13 cellular contexts compared by ENCODE assay signal in genomic region chr4:55125763-55126541, GRCh38. TPM values are rescaled to one million over a fixed set of nuclear protein-coding genes. Genes with fewer than 3 reads are reported as not detected.
A peak's percentile ranks its signal among the peaks of the same experiment; 100 is the strongest.
DNase-seq lines count a peak whose midpoint lies in the region; ATAC-seq, FAIRE-seq and TF ChIP-seq lines count a peak whose summit lies in the region.
"Had no signal": no experiment of that assay in that cellular context is flagged by ENCODE, and none has a peak within 500 bp of the region (broad histone marks: within the 10 kb centered on the region; RNA-seq: fewer than 3 reads in every experiment).

No MANE protein-coding gene starts in this region.

- no peak overlapping the region for H2BK12ac ChIP-seq in mesenchymal stem cell (ENCODE audit: low read length in 2 of 2)

- H2BK120ac ChIP-seq in mesenchymal stem cell (ENCODE audit: low read depth, low read length): no peak overlapping the region

- TF ChIP-seq CTCF in right lobe of liver (IDR thresholded peaks at IDR 0.05): no peak
- no peak for TF ChIP-seq CTCF in HepG2 (CRISPR knock-in tag; IDR thresholded peaks at IDR 0.05)
- TF ChIP-seq CTCF in dorsolateral prefrontal cortex (IDR thresholded peaks at IDR 0.05 in 54 of 56, conservative IDR thresholded peaks at IDR 0.05 in 2 of 56; ENCODE audit: low read depth in 1 of 56, partially characterized antibody in 56 of 56): no peak

- no peak overlapping the region for H2BK5ac ChIP-seq in mesenchymal stem cell (ENCODE audit: low read depth, low read length, poor library complexity, severe bottlenecking)

- H3K27ac ChIP-seq in right lobe of liver: no peak overlapping the region
- H3K27ac ChIP-seq in HepG2 (ENCODE audit: extremely low read length, insufficient read depth, low read length): no peak overlapping the region
- H3K27ac ChIP-seq in dorsolateral prefrontal cortex: peak overlapping the region in 3 of 59 donors; percentile 19 to 49 (median 20)
- H3K27ac ChIP-seq in mesenchymal stem cell (ENCODE audit: low read length, poor library complexity, severe bottlenecking): no peak overlapping the region
- H3K27ac ChIP-seq in aorta (ENCODE audit: low read depth in 1 of 2, low read length in 2 of 2): no peak overlapping the region

- intact Hi-C loops in right lobe of liver (cut with DNase I) (no loop called here), HepG2 (cut with micrococcal nuclease; ENCODE audit: unreplicated experiment) (no loop called here), dorsolateral prefrontal cortex (cut with DNase I) (no loop called here), aorta (cut with DNase I) (loop anchor here in 1 of 2 donors (10.0 kb wide), 1 partner anchor 111 kb away; no protein-coding TSS in a partner anchor)

- WGBS in right lobe of liver (ENCODE audit: insufficient coverage, low coverage, low lambda C conversion rate, missing lambda C conversion rate): under 1% methylated on average over 11 of the region's 32 CpGs
- 15% methylated on average over 32 of the region's 32 CpGs for WGBS in HepG2 (ENCODE audit: low lambda C conversion rate)
- 5% methylated on average over 32 of the region's 32 CpGs for WGBS in mesenchymal stem cell
- 0 to 1% methylated on average over 32 of the region's 32 CpGs for WGBS in aorta, 2 donors

- no peak overlapping the region for H4K91ac ChIP-seq in mesenchymal stem cell (ENCODE audit: low read length)

- FAIRE-seq in HepG2 (lab: Jason Lieb, UNC): no peak

- no peak overlapping the region for H3K23ac ChIP-seq in mesenchymal stem cell (ENCODE audit: low read length in 2 of 2)

- TF ChIP-seq EP300 in HepG2 (IDR thresholded peaks at IDR 0.05; ENCODE audit: low read depth in 2 of 2, low read length in 2 of 2): no peak
- TF ChIP-seq EP300 in HepG2 (CRISPR knock-in tag; IDR thresholded peaks at IDR 0.05; ENCODE audit: borderline replicate concordance): no peak

- BruUV-seq in HepG2 (replicated peaks; lab: Mats Ljungman, UMichigan): no TSS peak

- H3K18ac ChIP-seq in mesenchymal stem cell (ENCODE audit: low read depth in 1 of 2, low read length in 2 of 2): no peak overlapping the region

- H3K4ac ChIP-seq in mesenchymal stem cell (ENCODE audit: low read depth in 1 of 2, low read length in 2 of 2): no peak overlapping the region

- in situ Hi-C loops in HepG2 (cut with HindIII; ENCODE audit: extremely low pct_ligation_motif_present, low pct_unique_long_range_greater_than_20kb): no loop called here

- H3K4me3 ChIP-seq in right lobe of liver (peak overlapping the region; percentile 36 to 40 (median 37)), HepG2 (replicated peaks in 1 of 3; ENCODE audit: insufficient read depth in 1 of 3, low read depth in 2 of 3, low read length in 3 of 3) (no peak overlapping the region), dorsolateral prefrontal cortex (peak overlapping the region; percentile 39 to 77 (median 63)), mesenchymal stem cell (ENCODE audit: insufficient read depth in 1 of 2, low read depth in 1 of 2, low read length in 2 of 2) (peak overlapping the region; percentile 59 to 75), aorta (ENCODE audit: low read length in 2 of 2) (peak overlapping the region; percentile 35 to 37)

- no peaks in the 10 kb centered on the region for H3K36me3 ChIP-seq in right lobe of liver
- H3K36me3 ChIP-seq in HepG2 (replicated peaks in 1 of 2; ENCODE audit: control insufficient read depth in 1 of 2, insufficient read depth in 2 of 2, low read length in 2 of 2): no peaks in the 10 kb centered on the region
- H3K36me3 ChIP-seq in mesenchymal stem cell (ENCODE audit: control insufficient read depth in 1 of 2, insufficient read depth in 2 of 2, low read depth in 1 of 2, low read length in 2 of 2): no peaks in the 10 kb centered on the region
- H3K36me3 ChIP-seq in aorta (ENCODE audit: control insufficient read depth in 1 of 2, insufficient read depth in 2 of 2, low read length in 1 of 2): no peaks in the 10 kb centered on the region

- no peak overlapping the region for H2AK5ac ChIP-seq in mesenchymal stem cell (ENCODE audit: low read length, severe bottlenecking)

- no peaks in the 10 kb centered on the region for H4K20me1 ChIP-seq in HepG2 (ENCODE audit: insufficient read depth, low read length)

- POLR2A ChIA-PET in HepG2 (lab: Yijun Ruan, JAX): no interaction called here

- H3K14ac ChIP-seq in mesenchymal stem cell (ENCODE audit: low read length in 2 of 2): no peak overlapping the region

- ATAC-seq in right lobe of liver (peak in 2 of 4 donors; percentile 21), HepG2 (no peak), aorta (ENCODE audit: low FRiP score) (peak; percentile 47), GM19397 (IDR thresholded peaks at IDR 0.05; ENCODE audit: unreplicated experiment) (no peak)

- H3K4me2 ChIP-seq in HepG2 (ENCODE audit: low read depth, low read length): no peak overlapping the region
- H3K4me2 ChIP-seq in mesenchymal stem cell (ENCODE audit: low read length, poor library complexity, severe bottlenecking): peak overlapping the region; percentile 99

- H3K9me3 ChIP-seq in right lobe of liver: no peaks in the 10 kb centered on the region
- H3K9me3 ChIP-seq in HepG2 (ENCODE audit: low read length): no peaks in the 10 kb centered on the region
- H3K9me3 ChIP-seq in mesenchymal stem cell (ENCODE audit: control insufficient read depth, low read length): no peaks in the 10 kb centered on the region
- H3K9me3 ChIP-seq in aorta (ENCODE audit: control insufficient read depth, low read length): no peaks in the 10 kb centered on the region
- H3K9me3 ChIP-seq: Caco-2 had no signal

- H3K4me1 ChIP-seq in right lobe of liver (no peaks in the 10 kb centered on the region), HepG2 (ENCODE audit: insufficient read depth, low read length) (no peaks in the 10 kb centered on the region), mesenchymal stem cell (ENCODE audit: control insufficient read depth, insufficient read depth, low read depth, low read length) (peaks cover 12% of the 10 kb centered on the region), aorta (ENCODE audit: control insufficient read depth in 1 of 2, insufficient read depth in 2 of 2, low read length in 2 of 2) (peaks cover 0 to 3% of the 10 kb centered on the region in 2 donors)
- H3K4me1 ChIP-seq: Caco-2 had no signal

- no peak for TF ChIP-seq POLR2A in right lobe of liver (IDR thresholded peaks at IDR 0.05)
- TF ChIP-seq POLR2A in HepG2 (IDR thresholded peaks at IDR 0.05; ENCODE audit: insufficient read depth in 1 of 2, low read depth in 2 of 2, low read length in 2 of 2): no peak

- H4K8ac ChIP-seq in mesenchymal stem cell (ENCODE audit: low read length): no peak overlapping the region

- no peak for DNase-seq in right lobe of liver
- DNase-seq in HepG2 (ENCODE audit: low spot score): no peak
- DNase-seq in dorsolateral prefrontal cortex: no peak
- peak; percentile 26 for DNase-seq in mesenchymal stem cell
- peak in 1 of 2 donors; percentile 39 for DNase-seq in aorta
- DNase-seq in NCI-H1048 (lab: John Stamatoyannopoulos, UW): no peak
- no peak for DNase-seq in NCI-H526 (lab: John Stamatoyannopoulos, UW)
- DNase-seq: activated T-cell treated with anti-CD3 and anti-CD28 coated beads, Interleukin-2, amount 50 U/mL, for 1 hour; Caco-2; NCI-H2227 treated with DMSO at 0.1 percent for 48 hours; stimulated activated naive CD4-positive, alpha-beta T cell treated with Interleukin-2 at 50 U/mL for 16 hours had no signal

- no peaks in the 10 kb centered on the region for H3K79me2 ChIP-seq in HepG2 (ENCODE audit: insufficient read depth, low read length)

- H3K79me1 ChIP-seq in mesenchymal stem cell (replicated peaks; ENCODE audit: low read length, poor library complexity, severe bottlenecking): no peaks in the 10 kb centered on the region

- no peak overlapping the region for H2BK15ac ChIP-seq in mesenchymal stem cell (ENCODE audit: low read depth, poor library complexity, severe bottlenecking)

- H3K27me3 ChIP-seq in right lobe of liver (no peaks in the 10 kb centered on the region), HepG2 (ENCODE audit: control insufficient read depth in 1 of 2, insufficient read depth in 2 of 2, low read length in 2 of 2) (peaks cover 0 to 15% of the 10 kb centered on the region in 2 experiments; a peak in 3 of 5 replicates), dorsolateral prefrontal cortex (peaks cover 0 to 43% (median 19%) of the 10 kb centered on the region in 45 donors), mesenchymal stem cell (ENCODE audit: control insufficient read depth in 1 of 2, insufficient read depth in 1 of 2, low read length in 2 of 2) (peaks cover 25 to 42% of the 10 kb centered on the region in 2 experiments), aorta (ENCODE audit: control insufficient read depth in 1 of 2, insufficient read depth in 2 of 2, low read length in 1 of 2) (no peaks in the 10 kb centered on the region)

- no peak for TF ChIP-seq RAD21 in HepG2 (CRISPR knock-in tag; IDR thresholded peaks at IDR 0.05)

- H2AFZ ChIP-seq in HepG2 (ENCODE audit: low read length) (no peak overlapping the region), mesenchymal stem cell (ENCODE audit: low read depth, low read length) (peak overlapping the region; percentile 43)

- H3K9ac ChIP-seq in HepG2 (ENCODE audit: insufficient read depth, low read depth, low read length) (no peak overlapping the region), mesenchymal stem cell (ENCODE audit: low read length) (no peak overlapping the region)

- CTCF ChIA-PET in HepG2 (lab: Yijun Ruan, JAX; ENCODE audit: low intra/inter-chr PET ratio, low total read pairs): no interaction called here

RNA-seq across cellular contexts. Expression of gene KDR, which starts 0.6 kb away (rescaled TPM):
- total RNA-seq in right lobe of liver: 10 to 100 TPM in 4 of 6 experiments, 1 to 10 TPM in 2; 7.9 to 22.4 (median 11.7) TPM
- total RNA-seq in HepG2 (2016; rRNA removed; fragmentation: Illumina TruSeq; extraction: Trizol): not detected in 2 replicates
- not detected in 2 replicates for total RNA-seq in HepG2 (2016; cell fraction: cytosol; rRNA removed; fragmentation: Illumina TruSeq; extraction: Trizol; ENCODE audit: low read depth)
- total RNA-seq in HepG2 (2016; cell fraction: insoluble cytoplasmic fraction; rRNA removed; fragmentation: Illumina TruSeq; extraction: Trizol): not detected in 2 replicates
- not detected in 2 replicates for total RNA-seq in HepG2 (2016; cell fraction: membrane; rRNA removed; fragmentation: Illumina TruSeq; extraction: Trizol)
- total RNA-seq in HepG2 (2016; cell fraction: nucleus; rRNA removed; fragmentation: Illumina TruSeq; extraction: Trizol): not detected in 2 replicates
- polyA plus RNA-seq in HepG2 (2011; rRNA removed): not detected in 2 replicates
- polyA plus RNA-seq in HepG2 (2011; cell fraction: cytosol; rRNA removed): not detected in 2 replicates
- polyA plus RNA-seq in HepG2 (2011; cell fraction: nucleus; rRNA removed): not detected in 2 replicates
- polyA plus RNA-seq in HepG2 (2012): not detected in 2 replicates
- not detected in 2 replicates for polyA plus RNA-seq in HepG2 (2016; cell fraction: cytosol; fragmentation: Illumina TruSeq; extraction: Trizol; ENCODE audit: low read depth)
- polyA plus RNA-seq in HepG2 (2016; cell fraction: insoluble cytoplasmic fraction; fragmentation: Illumina TruSeq; extraction: Trizol; ENCODE audit: low read depth): not detected in 2 replicates
- polyA plus RNA-seq in HepG2 (2016; cell fraction: membrane; fragmentation: Illumina TruSeq; extraction: Trizol; ENCODE audit: low read depth): not detected in 2 replicates
- polyA plus RNA-seq in HepG2 (2016; cell fraction: nucleus; fragmentation: Illumina TruSeq; extraction: Trizol; ENCODE audit: insufficient read depth, low read depth): not detected in 2 replicates
- not detected in 2 replicates for polyA minus RNA-seq in HepG2 (2011; rRNA and poly(A)+ RNA removed; ENCODE audit: low replicate concordance)
- not detected in 2 replicates for polyA minus RNA-seq in HepG2 (2011; cell fraction: cytosol; rRNA and poly(A)+ RNA removed)
- not detected in 2 replicates for polyA minus RNA-seq in HepG2 (2011; cell fraction: nucleus; rRNA and poly(A)+ RNA removed)
- total RNA-seq in dorsolateral prefrontal cortex: 10 to 100 TPM in 17 of 120 experiments, 1 to 10 TPM in 103; 2.4 to 35.4 (median 5.2) TPM
- 1.7 TPM for polyA plus RNA-seq in mesenchymal stem cell (2013, experiment 1 of 2)
- 1.5 TPM for polyA plus RNA-seq in mesenchymal stem cell (2013, experiment 2 of 2)
- 10 to 100 TPM; 18.8 to 42.1 TPM for total RNA-seq in aorta
- polyA plus RNA-seq in aorta: 1 to 10 TPM in 1 of 2 donors, under 1 TPM in 1; 0.46 to 1.4 TPM
- total RNA-seq: Caco-2, mononuclear cell had no signal

Comparison
In these comparisons a context has a peak if more than half of its experiments do, and no peak if none do; other contexts are left out.
1. H3K4me3 ChIP-seq: peak in right lobe of liver (3 of 3), dorsolateral prefrontal cortex (59 of 59), mesenchymal stem cell (2 of 2) and aorta (2 of 2); none in HepG2 (0 of 3).